8 cellular contexts compared by ENCODE assay signal in genomic region chr19:35462476-35462953, GRCh38. TPM values are rescaled to one million over a fixed set of nuclear protein-coding genes. Genes with fewer than 3 reads are reported as not detected.
A peak's percentile ranks its signal among the peaks of the same experiment; 100 is the strongest.
DNase-seq lines count a peak whose midpoint lies in the region; ATAC-seq and TF ChIP-seq lines count a peak whose summit lies in the region.

No MANE protein-coding gene starts in this region.

- H3K36me3 ChIP-seq in endodermal cell (ENCODE audit: control insufficient read depth, insufficient read depth, low read length), result no peaks in the 10 kb centered on the region
- no peaks in the 10 kb centered on the region for H3K36me3 ChIP-seq in PC-3 (ENCODE audit: low read depth, low read length)

- no peaks in the 10 kb centered on the region for H4K20me1 ChIP-seq in PC-3 (ENCODE audit: low read length)

- TF ChIP-seq CTCF in endothelial cell (IDR thresholded peaks at IDR 0.05; ENCODE audit: unreplicated experiment), result no peak
- TF ChIP-seq CTCF in endodermal cell (conservative IDR thresholded peaks at IDR 0.05), result no peak
- no peak for TF ChIP-seq CTCF in PC-3 (conservative IDR thresholded peaks at IDR 0.05; ENCODE audit: low read depth, low read length)

- CTCF ChIA-PET in PC-3 (lab: Charles Lee), result no interaction called here

- DNase-seq in endothelial cell (ENCODE audit: low spot score) (no peak), endodermal cell (no peak), NCI-H82 (lab: John Stamatoyannopoulos, UW) (no peak), PC-3 (no peak)
- DNase-seq in stimulated activated naive CD8-positive, alpha-beta T cell treated with anti-CD3 and anti-CD28 coated beads, Interleukin-15, amount 100 ng/mL, for 72 hours, result peak in 1 of 2 donors; percentile 43

- peaks cover 3% of the 10 kb centered on the region for H3K4me1 ChIP-seq in endodermal cell (ENCODE audit: control insufficient read depth, insufficient read depth, low read length)
- H3K4me1 ChIP-seq in PC-3 (ENCODE audit: insufficient read depth, low read length), result no peaks in the 10 kb centered on the region

- intact Hi-C loops in PC-3 (cut with micrococcal nuclease), result no loop called here

- no peak overlapping the region for H2AFZ ChIP-seq in PC-3 (ENCODE audit: low read length)

- H3K4me2 ChIP-seq in PC-3 (ENCODE audit: low read length), result no peak overlapping the region

- POLR2A ChIA-PET in PC-3 (lab: Charles Lee; ENCODE audit: unreplicated experiment), result no interaction called here

- H3K27me3 Mint-ChIP-seq in T-helper 1 cell treated with Interleukin-12 subunit alpha and Interleukin-12 subunit beta and Interleukin-4 antibody, amounts not matched to agents 30 μg/mL and 1 μg/mL, for 36 hours (ENCODE audit: low read depth), result peaks cover 21% of the 10 kb centered on the region
- H3K27me3 Mint-ChIP-seq in endothelial cell (ENCODE audit: unreplicated experiment) (peaks cover 6% of the 10 kb centered on the region), endodermal cell (ENCODE audit: insufficient read depth) (no peaks in the 10 kb centered on the region)
- no peaks in the 10 kb centered on the region for H3K27me3 Mint-ChIP-seq in stimulated activated naive CD8-positive, alpha-beta T cell treated with anti-CD3 and anti-CD28 coated beads, Interleukin-15, amount 100 ng/mL, for 72 hours

- H3K9me3 ChIP-seq in endodermal cell (ENCODE audit: control insufficient read depth, low read length) (no peaks in the 10 kb centered on the region), PC-3 (ENCODE audit: low read length) (no peaks in the 10 kb centered on the region)

- ATAC-seq in GM18870 (IDR thresholded peaks at IDR 0.05; ENCODE audit: unreplicated experiment), result peak; percentile 64
- ATAC-seq in HG02973 (IDR thresholded peaks at IDR 0.05; ENCODE audit: unreplicated experiment), result peak; percentile 50
- peak; percentile 96 for ATAC-seq in stimulated activated naive CD8-positive, alpha-beta T cell treated with anti-CD3 and anti-CD28 coated beads, Interleukin-15, amount 100 ng/mL, for 72 hours
- ATAC-seq in PC-3, result no peak

- H3F3A ChIP-seq in PC-3 (ENCODE audit: low read length, unreplicated experiment), result no peaks in the 10 kb centered on the region

- no peaks in the 10 kb centered on the region for H3K36me3 Mint-ChIP-seq in T-helper 1 cell treated with Interleukin-12 subunit alpha and Interleukin-12 subunit beta and Interleukin-4 antibody, amounts not matched to agents 30 μg/mL and 1 μg/mL, for 36 hours (ENCODE audit: low read depth)
- H3K36me3 Mint-ChIP-seq in endothelial cell (ENCODE audit: low read depth, unreplicated experiment), result no peaks in the 10 kb centered on the region
- no peaks in the 10 kb centered on the region for H3K36me3 Mint-ChIP-seq in endodermal cell (ENCODE audit: low read depth)

- H3K27me3 ChIP-seq in endodermal cell (ENCODE audit: control insufficient read depth, insufficient read depth, low read length, poor library complexity, severe bottlenecking) (no peaks in the 10 kb centered on the region), PC-3 (ENCODE audit: low read length) (peaks cover 2% of the 10 kb centered on the region; the same call in 1 of the 2 replicates)

- H3K9me2 ChIP-seq in PC-3 (replicated peaks; ENCODE audit: low read length), result no peaks in the 10 kb centered on the region

- peak overlapping the region; percentile 90 for H3K27ac Mint-ChIP-seq in T-helper 1 cell treated with Interleukin-12 subunit alpha and Interleukin-12 subunit beta and Interleukin-4 antibody, amounts not matched to agents 30 μg/mL and 1 μg/mL, for 36 hours
- peak overlapping the region; percentile 14 for H3K27ac Mint-ChIP-seq in endothelial cell (ENCODE audit: unreplicated experiment)
- peak overlapping the region; percentile 9 to 19 for H3K27ac Mint-ChIP-seq in stimulated activated naive CD8-positive, alpha-beta T cell treated with anti-CD3 and anti-CD28 coated beads, Interleukin-15, amount 100 ng/mL, for 72 hours
- no peak overlapping the region for H3K27ac Mint-ChIP-seq in endodermal cell

- peaks cover 27% of the 10 kb centered on the region for H3K4me1 Mint-ChIP-seq in T-helper 1 cell treated with Interleukin-12 subunit alpha and Interleukin-12 subunit beta and Interleukin-4 antibody, amounts not matched to agents 30 μg/mL and 1 μg/mL, for 36 hours (ENCODE audit: low read depth)
- H3K4me1 Mint-ChIP-seq in endothelial cell (ENCODE audit: unreplicated experiment) (peaks cover 11% of the 10 kb centered on the region), endodermal cell (peaks cover 29% of the 10 kb centered on the region)
- peaks cover 26% of the 10 kb centered on the region for H3K4me1 Mint-ChIP-seq in stimulated activated naive CD8-positive, alpha-beta T cell treated with anti-CD3 and anti-CD28 coated beads, Interleukin-15, amount 100 ng/mL, for 72 hours

- BruUV-seq in PC-3 (replicated peaks; lab: Mats Ljungman, UMichigan), result no TSS peak

- no peak overlapping the region for H3K9ac ChIP-seq in endodermal cell (ENCODE audit: extremely low read depth, low read length, poor library complexity, severe bottlenecking)
- no peak overlapping the region for H3K9ac ChIP-seq in PC-3 (ENCODE audit: low read length)

- WGBS in endodermal cell (ENCODE audit: insufficient coverage in 1 of 2, insufficient read length in 1 of 2), 2 experiments, result 81 to 82% methylated on average over 6 of the region's 6 CpGs

- H3K4me3 ChIP-seq in endodermal cell (ENCODE audit: low read length), result no peak overlapping the region
- H3K4me3 ChIP-seq in PC-3 (ENCODE audit: low read length), result no peak overlapping the region

- peak overlapping the region; percentile 78 for H3K4me3 Mint-ChIP-seq in T-helper 1 cell treated with Interleukin-12 subunit alpha and Interleukin-12 subunit beta and Interleukin-4 antibody, amounts not matched to agents 30 μg/mL and 1 μg/mL, for 36 hours
- H3K4me3 Mint-ChIP-seq in endothelial cell (ENCODE audit: unreplicated experiment) (no peak overlapping the region), endodermal cell (no peak overlapping the region)
- H3K4me3 Mint-ChIP-seq in stimulated activated naive CD8-positive, alpha-beta T cell treated with anti-CD3 and anti-CD28 coated beads, Interleukin-15, amount 100 ng/mL, for 72 hours, result peak overlapping the region; percentile 32 to 59

- no peak overlapping the region for H3K27ac ChIP-seq in endodermal cell (ENCODE audit: low read depth, low read length)
- no peak overlapping the region for H3K27ac ChIP-seq in PC-3 (ENCODE audit: low read length)

- H3K9me3 Mint-ChIP-seq in T-helper 1 cell treated with Interleukin-12 subunit alpha and Interleukin-12 subunit beta and Interleukin-4 antibody, amounts not matched to agents 30 μg/mL and 1 μg/mL, for 36 hours, result no peaks in the 10 kb centered on the region
- H3K9me3 Mint-ChIP-seq in endothelial cell (ENCODE audit: unreplicated experiment) (no peaks in the 10 kb centered on the region), endodermal cell (no peaks in the 10 kb centered on the region)
- no peaks in the 10 kb centered on the region for H3K9me3 Mint-ChIP-seq in stimulated activated naive CD8-positive, alpha-beta T cell treated with anti-CD3 and anti-CD28 coated beads, Interleukin-15, amount 100 ng/mL, for 72 hours

- no peaks in the 10 kb centered on the region for H3K79me2 ChIP-seq in PC-3 (ENCODE audit: low read length)

RNA-seq across cellular contexts. Expression of gene FFAR2, which starts 14.5 kb away (rescaled TPM):
- 0.46 TPM for total RNA-seq in endothelial cell (ENCODE audit: unreplicated experiment)
- not detected for total RNA-seq in endodermal cell
- not detected for polyA plus RNA-seq in endodermal cell (2013, experiment 1 of 2)
- polyA plus RNA-seq in endodermal cell (2013, experiment 2 of 2), result not detected
- total RNA-seq in PC-3 (2014; rRNA removed), result not detected in 2 replicates

RNA-seq across cellular contexts. Expression of gene KRTDAP, which starts 27.7 kb away (rescaled TPM):
- total RNA-seq in endothelial cell (ENCODE audit: unreplicated experiment) (not detected), endodermal cell (1 to 10 TPM; 3.4 to 4.2 TPM), PC-3 (2014; rRNA removed) (not detected in 2 replicates)
- not detected for polyA plus RNA-seq in endodermal cell (2013, experiment 1 of 2)
- 0.70 TPM for polyA plus RNA-seq in endodermal cell (2013, experiment 2 of 2)

RNA-seq across cellular contexts. Expression of gene DMKN, which starts 50.9 kb away (rescaled TPM):
- total RNA-seq in endothelial cell (ENCODE audit: unreplicated experiment), result 56.9 TPM
- total RNA-seq in endodermal cell, result 100 to 1,000 TPM; 430 to 451 TPM
- polyA plus RNA-seq in endodermal cell (2013, experiment 1 of 2), result 127 TPM
- 121 TPM for polyA plus RNA-seq in endodermal cell (2013, experiment 2 of 2)
- total RNA-seq in PC-3 (2014; rRNA removed), result 128 and 144 TPM in 2 replicates

Comparison
In these comparisons a context has a peak if more than half of its experiments do, and no peak if none do; other contexts are left out.
1. H3K4me3 Mint-ChIP-seq: peak in T-helper 1 cell treated with Interleukin-12 subunit alpha and Interleukin-12 subunit beta and Interleukin-4 antibody, amounts not matched to agents 30 μg/mL and 1 μg/mL, for 36 hours (single experiment) and stimulated activated naive CD8-positive, alpha-beta T cell treated with anti-CD3 and anti-CD28 coated beads, Interleukin-15, amount 100 ng/mL, for 72 hours (2 of 2); none in endothelial cell (single experiment) and endodermal cell (single experiment).